Comparison of ENCODE assay signal across 8 cellular contexts in genomic region chr11:100574894-100575769, GRCh38.
DNase-seq lines count a peak whose midpoint lies in the region; ATAC-seq, FAIRE-seq and TF ChIP-seq lines count a peak whose summit lies in the region.

No MANE protein-coding gene starts in this region.

- no peak overlapping the region for H3K4me3 ChIP-seq in AG04449 (ENCODE audit: low read depth, low read length)

- no peak for FAIRE-seq in HTR-8/SVneo (lab: Jason Lieb, UNC)

- POLR2A ChIA-PET in AG04449 (lab: Yijun Ruan, JAX) = no interaction called here

- DNase-seq in AG04449 (ENCODE audit: low read depth, low spot score) (no peak), HTR-8/SVneo (ENCODE audit: insufficient read length, low spot score) (peak; percentile 18), SW480 (ENCODE audit: low spot score) (peak; percentile 15), inferior parietal cortex (ENCODE audit: extremely low spot score) (peak; percentile 67), AG20443 (ENCODE audit: low spot score) (no peak), NCI-H2107 (lab: John Stamatoyannopoulos, UW) (no peak), DMS79 (lab: John Stamatoyannopoulos, UW) (no peak)

- TF ChIP-seq CTCF in AG04449 (IDR thresholded peaks at IDR 0.05; ENCODE audit: insufficient read depth, low read length, missing control alignments) = peak; percentile 25

- CTCF ChIA-PET in AG04449 (lab: Yijun Ruan, JAX) = interaction anchor here (1.2 to 1.3 kb wide), 2 partner anchors 106 to 351 kb away, joined by 3 to 6 read pairs; no protein-coding TSS in a partner anchor

- ATAC-seq in GM18868 (IDR thresholded peaks at IDR 0.05; ENCODE audit: unreplicated experiment) = no peak

Comparison
In these comparisons a context has a peak if more than half of its experiments do, and no peak if none do; other contexts are left out.
1. DNase-seq: peak in HTR-8/SVneo (single experiment), SW480 (single experiment) and inferior parietal cortex (single experiment); none in AG04449 (single experiment), AG20443 (single experiment), NCI-H2107 (single experiment) and DMS79 (single experiment).